ENCODE assay signal across 20 cellular contexts in genomic region chr3:107506458-107506857, GRCh38. TPM values are rescaled to one million over a fixed set of nuclear protein-coding genes. Genes with fewer than 3 reads are reported as not detected.
DNase-seq lines count a peak whose midpoint lies in the region; ATAC-seq and TF ChIP-seq lines count a peak whose summit lies in the region.
"Had no signal": no experiment of that assay in that cellular context is flagged by ENCODE, and none has a peak within 500 bp of the region (broad histone marks: within the 10 kb centered on the region; RNA-seq: fewer than 3 reads in every experiment).

No MANE protein-coding gene starts in this region.

- H3K4me3 Mint-ChIP-seq in MCF 10A (ENCODE audit: unreplicated experiment): no peak overlapping the region
- H3K4me3 Mint-ChIP-seq: CD4-positive, alpha-beta memory T cell had no signal

- no peak overlapping the region for H3K4me3 ChIP-seq in breast epithelium
- no peak overlapping the region for H3K4me3 ChIP-seq in SK-N-MC
- no peak overlapping the region for H3K4me3 ChIP-seq in fibroblast of mammary gland (ENCODE audit: control insufficient read depth, low read depth, low read length)
- H3K4me3 ChIP-seq in transverse colon: no peak overlapping the region
- H3K4me3 ChIP-seq: BLaER1, MG63, PC-9, SJSA1 had no signal

- no peak for TF ChIP-seq POLR2A in breast epithelium (IDR thresholded peaks at IDR 0.05)
- TF ChIP-seq POLR2A in transverse colon (IDR thresholded peaks at IDR 0.05): no peak

- H3K27me3 ChIP-seq in breast epithelium (no peaks in the 10 kb centered on the region), transverse colon (no peaks in the 10 kb centered on the region)
- H3K27me3 ChIP-seq: BLaER1, SJSA1 had no signal

- no peaks in the 10 kb centered on the region for H3K4me1 Mint-ChIP-seq in MCF 10A (ENCODE audit: insufficient read depth, unreplicated experiment)
- H3K4me1 Mint-ChIP-seq: CD4-positive, alpha-beta memory T cell had no signal

- H3K9ac ChIP-seq in SK-N-MC (ENCODE audit: insufficient read length): no peak overlapping the region
- H3K9ac ChIP-seq: BLaER1 had no signal

- H3K27ac Mint-ChIP-seq in MCF 10A (ENCODE audit: low read depth, unreplicated experiment): no peak overlapping the region
- H3K27ac Mint-ChIP-seq: CD4-positive, alpha-beta memory T cell had no signal

- H3K36me3 ChIP-seq in breast epithelium: no peaks in the 10 kb centered on the region
- no peaks in the 10 kb centered on the region for H3K36me3 ChIP-seq in SK-N-MC (ENCODE audit: insufficient read depth, low read length)
- H3K36me3 ChIP-seq in transverse colon: no peaks in the 10 kb centered on the region
- H3K36me3 ChIP-seq: BLaER1, MG63, SJSA1 had no signal

- DNase-seq in MCF 10A (ENCODE audit: unreplicated experiment) (peak; percentile 46), breast epithelium (ENCODE audit: low spot score in 2 of 2) (no peak), SK-N-MC (ENCODE audit: low read depth, low spot score) (peak; percentile 34), fibroblast of mammary gland (ENCODE audit: low read depth) (peak; percentile 31), transverse colon (no peak), DMS53 treated with DMSO at 0.1 percent for 48 hours (lab: John Stamatoyannopoulos, UW; ENCODE audit: unreplicated experiment) (no peak)
- DNase-seq: Calu3; CD4-positive, alpha-beta memory T cell; MG63; NCI-H1694 treated with DMSO at 0.1 percent for 48 hours; NCI-H2227 treated with DMSO at 0.1 percent for 48 hours; NCI-H510A treated with DMSO at 0.1 percent for 48 hours; NCI-H774; PC-9; SW 1271 had no signal

- no peaks in the 10 kb centered on the region for H3K9me3 Mint-ChIP-seq in MCF 10A (ENCODE audit: unreplicated experiment)
- H3K9me3 Mint-ChIP-seq: CD4-positive, alpha-beta memory T cell had no signal

- WGBS in transverse colon (ENCODE audit: low coverage in 1 of 2), 2 donors: 76 to 84% methylated on average over 2 of the region's 2 CpGs

- H3K27ac ChIP-seq in breast epithelium: no peak overlapping the region
- H3K27ac ChIP-seq in SK-N-MC: no peak overlapping the region
- H3K27ac ChIP-seq in transverse colon: no peak overlapping the region
- H3K27ac ChIP-seq: BLaER1, HL-60, PC-9, RWPE1, SJSA1 had no signal

- H3K27me3 Mint-ChIP-seq in MCF 10A (ENCODE audit: insufficient read depth, unreplicated experiment): no peaks in the 10 kb centered on the region

- in situ Hi-C loops in transverse colon (cut with MboI; ENCODE audit: low pct_ligation_motif_present in 1 of 4, low pct_unique_long_range_greater_than_20kb in 1 of 4, low sequenced_read_pairs in 3 of 4): no loop called here

- H3K36me3 Mint-ChIP-seq in MCF 10A (ENCODE audit: insufficient read depth, unreplicated experiment): no peaks in the 10 kb centered on the region
- H3K36me3 Mint-ChIP-seq: CD4-positive, alpha-beta memory T cell had no signal

- TF ChIP-seq EP300 in transverse colon (IDR thresholded peaks at IDR 0.05; ENCODE audit: low read depth): no peak

- H3K4me1 ChIP-seq in breast epithelium: no peaks in the 10 kb centered on the region
- no peaks in the 10 kb centered on the region for H3K4me1 ChIP-seq in transverse colon
- H3K4me1 ChIP-seq: BLaER1, SJSA1 had no signal

- no peaks in the 10 kb centered on the region for H3K9me3 ChIP-seq in breast epithelium
- no peaks in the 10 kb centered on the region for H3K9me3 ChIP-seq in SK-N-MC (ENCODE audit: low read depth, low read length)
- H3K9me3 ChIP-seq in transverse colon: no peaks in the 10 kb centered on the region
- H3K9me3 ChIP-seq: BLaER1, MG63, SJSA1 had no signal

- no peak for TF ChIP-seq CTCF in MCF 10A (IDR thresholded peaks at IDR 0.05; ENCODE audit: unreplicated experiment)
- no peak for TF ChIP-seq CTCF in breast epithelium (IDR thresholded peaks at IDR 0.05)
- no peak for TF ChIP-seq CTCF in fibroblast of mammary gland (conservative IDR thresholded peaks at IDR 0.05; ENCODE audit: control insufficient read depth, insufficient read depth, low read depth, low read length)
- no peak for TF ChIP-seq CTCF in transverse colon (IDR thresholded peaks at IDR 0.05)

- CTCF ChIA-PET in MCF 10A (lab: Yijun Ruan, JAX): no interaction called here

- no TSS peak for BruUV-seq in MCF 10A (replicated peaks; lab: Mats Ljungman, UMichigan)

- intact Hi-C loops in MCF 10A (cut with micrococcal nuclease) (no loop called here), breast epithelium (cut with DNase I; ENCODE audit: low total_unique reads) (no loop called here), transverse colon (cut with DNase I; ENCODE audit: low total_unique reads) (no loop called here)

- POLR2A ChIA-PET in MCF 10A (lab: Yijun Ruan, JAX): no interaction called here

- ATAC-seq in HG02798 (IDR thresholded peaks at IDR 0.05; ENCODE audit: poor library complexity, unreplicated experiment): no peak

RNA-seq across cellular contexts. Expression of gene BBX, which starts 16.3 kb away (rescaled TPM):
- total RNA-seq in MCF 10A (2022): 73.2 and 77.2 TPM in 2 replicates
- total RNA-seq in breast epithelium: 10 to 100 TPM; 59.0 to 95.9 (median 70.8) TPM
- 10 to 100 TPM; 22.5 to 39.6 (median 33.1) TPM for total RNA-seq in transverse colon

Comparison
In these comparisons a context has a peak if more than half of its experiments do, and no peak if none do; other contexts are left out.
1. DNase-seq: peak in MCF 10A (single experiment), SK-N-MC (single experiment) and fibroblast of mammary gland (single experiment); none in breast epithelium (0 of 2), transverse colon (single experiment) and DMS53 treated with DMSO at 0.1 percent for 48 hours (single experiment).